8 cellular contexts compared by ENCODE assay signal in the genomic region with DNA sequence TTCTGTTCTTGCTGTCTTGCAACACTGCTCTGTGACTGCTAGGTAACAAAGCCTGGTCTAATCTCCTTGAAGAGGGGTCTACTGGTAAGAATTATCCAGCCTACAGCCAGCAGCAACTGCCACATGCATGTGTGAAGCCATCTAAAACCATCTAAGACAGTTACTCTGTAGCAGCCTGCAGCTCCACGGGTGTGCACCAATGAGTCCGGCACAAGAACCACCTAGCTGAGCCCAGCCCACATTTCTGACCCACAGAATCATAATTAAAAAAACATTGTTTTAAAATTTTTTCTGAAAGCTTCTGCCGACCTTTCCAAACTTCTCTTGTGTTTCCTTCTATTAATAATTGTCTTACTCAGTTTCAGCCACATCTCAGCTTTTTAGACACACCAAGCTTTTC.
"Had no signal": no experiment of that assay in that cellular context is flagged by ENCODE, and none has a peak within 500 bp of the region (broad histone marks: within the 10 kb centered on the region; RNA-seq: fewer than 3 reads in every experiment).

No MANE protein-coding gene starts in this region.

- DNase-seq: GDM1, GF-D8 had no signal

- H3K4me3 ChIP-seq: GM12878 had no signal

- ATAC-seq: GM12878 had no signal

- FAIRE-seq: G401.6, GM12878, GM12891, GM12892, GM18507, GM19239 had no signal
